Comparison of ENCODE assay signal across 22 cellular contexts in genomic region chr1:32705516-32705915, GRCh38. TPM values are rescaled to one million over a fixed set of nuclear protein-coding genes. Genes with fewer than 3 reads are reported as not detected.
"Had no signal": no experiment of that assay in that cellular context is flagged by ENCODE, and none has a peak within 500 bp of the region (broad histone marks: within the 10 kb centered on the region; RNA-seq: fewer than 3 reads in every experiment).

No MANE protein-coding gene starts in this region.

- DNase-seq: activated B cell treated with CpG ODN at 0.5 μM for 24 hours; activated CD4-positive, alpha-beta T cell treated with anti-CD3 and anti-CD28 coated beads for 36 hours; activated CD4-positive, alpha-beta T cell treated with anti-CD3 and anti-CD28 coated beads, Interleukin-2, amount 50 U/mL, for 4 hours; activated CD8-positive, alpha-beta memory T cell treated with anti-CD3 and anti-CD28 coated beads for 24 hours; activated CD8-positive, alpha-beta memory T cell treated with anti-CD3 and anti-CD28 coated beads, Interleukin-2, amount 50 U/mL, for 4 hours; activated naive CD4-positive, alpha-beta T cell; activated naive CD8-positive, alpha-beta T cell treated with anti-CD3 and anti-CD28 coated beads for 36 hours; activated T-cell treated with anti-CD3 and anti-CD28 coated beads, Interleukin-2, amount 50 U/mL, for 24 hours; foreskin fibroblast; natural killer cell; stimulated activated CD4-positive, alpha-beta T cell treated with anti-CD3 and anti-CD28 coated beads, Interleukin-12 subunit alpha, Interleukin-12 subunit beta, amount 100 ng/mL, for 4 hours; stimulated activated CD4-positive, alpha-beta T cell treated with anti-CD3 and anti-CD28 coated beads, Interleukin-4, amount 100 ng/mL, for 4 hours; stimulated activated naive CD8-positive, alpha-beta T cell treated with anti-CD3 and anti-CD28 coated beads, Interleukin-15, Interleukin-2, amounts not matched to agents 100 U/mL and 50 U/mL, for 24 hours; T1000; trophoblast cell had no signal

- H3K27ac ChIP-seq: epithelial cell of prostate, right atrium auricular region had no signal

- ATAC-seq: activated CD4-positive, alpha-beta T cell treated with anti-CD3 and anti-CD28 coated beads for 36 hours; activated T-helper 17 cell treated with anti-CD3 and anti-CD28 coated beads, Interleukin-2, amount 50 U/mL, for 72 hours; left lobe of liver; natural killer cell; stimulated activated naive CD8-positive, alpha-beta T cell treated with anti-CD3 and anti-CD28 coated beads, Interleukin-15, Interleukin-2, amounts not matched to agents 100 U/mL and 50 U/mL, for 24 hours had no signal

- H3K27me3 ChIP-seq: right atrium auricular region, uterus had no signal

- H3K4me3 ChIP-seq: coronary artery, prostate gland, right atrium auricular region, uterus had no signal

- H3K9me3 ChIP-seq: prostate gland, right atrium auricular region, uterus had no signal

- H3K36me3 ChIP-seq: prostate gland, right atrium auricular region, uterus had no signal

RNA-seq across cellular contexts. Expression of gene SYNC, which starts 2.9 kb away (rescaled TPM):
- total RNA-seq: activated B cell treated with CpG ODN at 0.5 μM for 24 hours; activated CD4-positive, alpha-beta T cell treated with anti-CD3 and anti-CD28 coated beads for 36 hours; activated naive CD8-positive, alpha-beta T cell treated with anti-CD3 and anti-CD28 coated beads for 36 hours; activated T-helper 17 cell treated with anti-CD3 and anti-CD28 coated beads, Interleukin-2, amount 50 U/mL, for 72 hours; natural killer cell had no signal
